In genomic region chr1:52645261-52645660, GRCh38 we compare ENCODE assay signal across 26 cellular contexts. TPM values are rescaled to one million over a fixed set of nuclear protein-coding genes. Genes with fewer than 3 reads are reported as not detected.
DNase-seq lines count a peak whose midpoint lies in the region; ATAC-seq, FAIRE-seq and TF ChIP-seq lines count a peak whose summit lies in the region.
"Had no signal": no experiment of that assay in that cellular context is flagged by ENCODE, and none has a peak within 500 bp of the region (broad histone marks: within the 10 kb centered on the region; RNA-seq: fewer than 3 reads in every experiment).

No MANE protein-coding gene starts in this region.

- no peaks in the 10 kb centered on the region for H3K9me2 ChIP-seq in Karpas-422 (replicated peaks; ENCODE audit: insufficient read depth, low read length)

- peak overlapping the region; percentile 29 for H3K27ac Mint-ChIP-seq in nephron progenitor cell
- peak overlapping the region; percentile 0 for H3K27ac Mint-ChIP-seq in stimulated activated effector memory CD8-positive, alpha-beta T cell treated with anti-CD3 and anti-CD28 coated beads, Interleukin-12 subunit alpha, Interleukin-12 subunit beta, amount 100 ng/mL, for 72 hours
- H3K27ac Mint-ChIP-seq: CD14-positive monocyte had no signal

- H3K79me2 ChIP-seq in K562 (ENCODE audit: control insufficient read depth, insufficient read depth, low read length) (no peaks in the 10 kb centered on the region), Karpas-422 (ENCODE audit: low read length) (no peaks in the 10 kb centered on the region)

- TF ChIP-seq CTCF in K562 (IDR thresholded peaks at IDR 0.05 in 2 of 3, conservative IDR thresholded peaks at IDR 0.05 in 1 of 3; ENCODE audit: insufficient read depth in 2 of 3, low read depth in 1 of 3, low read length in 3 of 3) (no peak), nephron progenitor cell (IDR thresholded peaks at IDR 0.05) (no peak), heart right ventricle (IDR thresholded peaks at IDR 0.05) (no peak), foreskin fibroblast (IDR thresholded peaks at IDR 0.05; ENCODE audit: low read depth, low read length) (no peak)

- TF ChIP-seq POLR2A in K562 (conservative IDR thresholded peaks at IDR 0.05), result no peak

- TF ChIP-seq EP300 in K562 (IDR thresholded peaks at IDR 0.05; ENCODE audit: low read length), result no peak

- no TSS peak for BruUV-seq in K562 (replicated peaks; lab: Mats Ljungman, UMichigan)

- peaks cover 29% of the 10 kb centered on the region for H3K4me1 ChIP-seq in BLaER1
- H3K4me1 ChIP-seq in K562 (replicated peaks in 1 of 2; ENCODE audit: control insufficient read depth in 2 of 2, insufficient read depth in 2 of 2, low read length in 2 of 2), result no peaks in the 10 kb centered on the region
- no peaks in the 10 kb centered on the region for H3K4me1 ChIP-seq in Karpas-422 (ENCODE audit: low read length)
- no peaks in the 10 kb centered on the region for H3K4me1 ChIP-seq in heart right ventricle
- H3K4me1 ChIP-seq: A549, SJSA1 had no signal

- H3K27me3 ChIP-seq in BLaER1 (no peaks in the 10 kb centered on the region), K562 (ENCODE audit: control insufficient read depth in 2 of 2, insufficient read depth in 2 of 2, low read length in 2 of 2) (no peaks in the 10 kb centered on the region), Karpas-422 (ENCODE audit: low read length) (no peaks in the 10 kb centered on the region), heart right ventricle (no peaks in the 10 kb centered on the region)
- H3K27me3 ChIP-seq: SJSA1 had no signal

- intact Hi-C loops in K562 (cut with micrococcal nuclease) (no loop called here), heart right ventricle (cut with DNase I) (no loop called here)

- H3K4me2 ChIP-seq in BLaER1 (no peak overlapping the region), K562 (ENCODE audit: insufficient read depth, low read length) (no peak overlapping the region), Karpas-422 (ENCODE audit: low read depth, low read length, poor library complexity, severe bottlenecking) (no peak overlapping the region)
- H3K4me2 ChIP-seq: A549 had no signal

- CTCF ChIA-PET in K562 (lab: Yijun Ruan, JAX; ENCODE audit: low intra/inter-chr PET ratio), result no interaction called here

- no peaks in the 10 kb centered on the region; the same call in 1 of the 2 replicates for H3K9me3 ChIP-seq in BLaER1
- no peaks in the 10 kb centered on the region for H3K9me3 ChIP-seq in K562 (replicated peaks; ENCODE audit: control insufficient read depth, insufficient read depth, low read depth, low read length)
- H3K9me3 ChIP-seq in Karpas-422 (ENCODE audit: low read length), result no peaks in the 10 kb centered on the region
- H3K9me3 ChIP-seq in heart right ventricle, result no peaks in the 10 kb centered on the region
- H3K9me3 ChIP-seq: A549, SJSA1 had no signal

- H3K27me3 Mint-ChIP-seq in nephron progenitor cell (ENCODE audit: low read depth, poor library complexity), result peaks cover 10% of the 10 kb centered on the region
- H3K27me3 Mint-ChIP-seq: CD8-positive, alpha-beta memory T cell had no signal

- H3K36me3 Mint-ChIP-seq in nephron progenitor cell (ENCODE audit: low read depth), result no peaks in the 10 kb centered on the region
- H3K36me3 Mint-ChIP-seq in stimulated activated effector memory CD8-positive, alpha-beta T cell treated with anti-CD3 and anti-CD28 coated beads, Interleukin-12 subunit alpha, Interleukin-12 subunit beta, amount 100 ng/mL, for 72 hours, result peaks cover 35% of the 10 kb centered on the region

- in situ Hi-C loops in K562 (cut with MboI), result no loop called here

- H3K27ac ChIP-seq in BLaER1, result peak overlapping the region; percentile 9; the same call in 1 of the 2 replicates
- H3K27ac ChIP-seq in K562 (ENCODE audit: extremely low read depth, low read depth, low read length), result no peak overlapping the region
- H3K27ac ChIP-seq in Karpas-422 (ENCODE audit: low read length), result no peak overlapping the region
- H3K27ac ChIP-seq in heart right ventricle, result no peak overlapping the region
- H3K27ac ChIP-seq: A549, SJSA1 had no signal

- no peak for DNase-seq in K562 (ENCODE audit: extremely low read depth in 1 of 4, low spot score in 3 of 4)
- DNase-seq in nephron progenitor cell, result no peak
- DNase-seq in stimulated activated effector memory CD8-positive, alpha-beta T cell treated with anti-CD3 and anti-CD28 coated beads, Interleukin-12 subunit alpha, Interleukin-12 subunit beta, amount 100 ng/mL, for 72 hours (ENCODE audit: low spot score in 2 of 2), result no peak
- DNase-seq in Karpas-422, result no peak
- DNase-seq in heart right ventricle, result no peak
- no peak for DNase-seq in foreskin fibroblast
- DNase-seq: CD8-positive, alpha-beta memory T cell; DMS 273 treated with DMSO at 0.1 percent for 48 hours; DMS79 treated with DMSO at 0.1 percent for 48 hours; GF-D8; NCI-H1092; NCI-H1436; NCI-H187; NCI-H2081 treated with DMSO at 0.1 percent for 48 hours; NCI-H2171; NCI-H226; NCI-H510A; NCI-H69; Right ventricle myocardium superior; RPMI8226 had no signal

- H3K36me3 ChIP-seq in BLaER1 (peaks cover 79% of the 10 kb centered on the region), K562 (ENCODE audit: control insufficient read depth, insufficient read depth, low read length) (no peaks in the 10 kb centered on the region), Karpas-422 (ENCODE audit: insufficient read depth, low read length) (no peaks in the 10 kb centered on the region), heart right ventricle (no peaks in the 10 kb centered on the region)
- H3K36me3 ChIP-seq: SJSA1 had no signal

- H3K9ac ChIP-seq in BLaER1, result no peak overlapping the region
- H3K9ac ChIP-seq in K562 (ENCODE audit: insufficient read depth in 1 of 2, low read depth in 2 of 2, low read length in 2 of 2), result no peak overlapping the region
- H3K9ac ChIP-seq in Karpas-422 (ENCODE audit: low read length), result no peak overlapping the region

- ATAC-seq in K562 (no peak), heart right ventricle (no peak)
- ATAC-seq in stimulated activated effector memory CD8-positive, alpha-beta T cell treated with anti-CD3 and anti-CD28 coated beads, Interleukin-12 subunit alpha, Interleukin-12 subunit beta, amount 100 ng/mL, for 72 hours, result no peak
- ATAC-seq: A549 had no signal

- H4K20me1 ChIP-seq in BLaER1 (no peaks in the 10 kb centered on the region), K562 (replicated peaks; ENCODE audit: control insufficient read depth, insufficient read depth, low read length) (no peaks in the 10 kb centered on the region), Karpas-422 (ENCODE audit: insufficient read depth, low read depth, low read length) (no peaks in the 10 kb centered on the region)

- no peak for FAIRE-seq in K562 (lab: Jason Lieb, UNC)
- FAIRE-seq: A549, GM12891, H54 had no signal

- H3K4me3 ChIP-seq in BLaER1 (no peak overlapping the region), K562 (no peak overlapping the region), Karpas-422 (ENCODE audit: low read length) (no peak overlapping the region), heart right ventricle (no peak overlapping the region), foreskin fibroblast (ENCODE audit: low read depth in 1 of 2, low read length in 2 of 2) (no peak overlapping the region)
- H3K4me3 ChIP-seq: A549, SJSA1 had no signal

- peaks cover 12% of the 10 kb centered on the region for H3K4me1 Mint-ChIP-seq in nephron progenitor cell
- H3K4me1 Mint-ChIP-seq in stimulated activated effector memory CD8-positive, alpha-beta T cell treated with anti-CD3 and anti-CD28 coated beads, Interleukin-12 subunit alpha, Interleukin-12 subunit beta, amount 100 ng/mL, for 72 hours, result peaks cover 28% of the 10 kb centered on the region

- POLR2A ChIA-PET in K562 (lab: Yijun Ruan, JAX), result no interaction called here

- 44% methylated on average over 6 of the region's 6 CpGs for WGBS in K562 (ENCODE audit: insufficient coverage, low coverage, missing lambda C conversion rate)
- WGBS in heart right ventricle, 2 donors, result 70 to 73% methylated on average over 6 of the region's 6 CpGs

- H3K4me3 Mint-ChIP-seq in nephron progenitor cell, result no peak overlapping the region
- H3K4me3 Mint-ChIP-seq in stimulated activated effector memory CD8-positive, alpha-beta T cell treated with anti-CD3 and anti-CD28 coated beads, Interleukin-12 subunit alpha, Interleukin-12 subunit beta, amount 100 ng/mL, for 72 hours, result no peak overlapping the region
- H3K4me3 Mint-ChIP-seq: CD14-positive monocyte; CD8-positive, alpha-beta memory T cell had no signal

- no peak for TF ChIP-seq RAD21 in K562 (CRISPR knock-in tag; conservative IDR thresholded peaks at IDR 0.05 in 1 of 2, IDR thresholded peaks at IDR 0.05 in 1 of 2)

- H2AFZ ChIP-seq in K562 (ENCODE audit: low read depth, low read length) (peak overlapping the region; percentile 5; the same call in 1 of the 2 replicates), Karpas-422 (ENCODE audit: low read length) (no peak overlapping the region)

- H3K9me3 Mint-ChIP-seq in nephron progenitor cell, result no peaks in the 10 kb centered on the region
- H3K9me3 Mint-ChIP-seq in stimulated activated effector memory CD8-positive, alpha-beta T cell treated with anti-CD3 and anti-CD28 coated beads, Interleukin-12 subunit alpha, Interleukin-12 subunit beta, amount 100 ng/mL, for 72 hours, result no peaks in the 10 kb centered on the region
- H3K9me3 Mint-ChIP-seq: CD8-positive, alpha-beta memory T cell had no signal

- no peaks in the 10 kb centered on the region for H3K9me1 ChIP-seq in K562 (ENCODE audit: control insufficient read depth, insufficient read depth, low read length)

RNA-seq across cellular contexts. Expression of gene SHISAL2A, which starts 12.3 kb away (rescaled TPM):
- total RNA-seq in K562 (2011; cell fraction: chromatin; rRNA removed; ENCODE audit: low replicate concordance), result not detected in 2 replicates
- not detected in 2 replicates for total RNA-seq in K562 (2011; cell fraction: nucleolus; rRNA removed)
- total RNA-seq in K562 (2011; cell fraction: nucleoplasm; rRNA removed), result not detected in 2 replicates
- total RNA-seq in K562 (2014; rRNA removed) (not detected in 2 replicates), K562 (2014; rRNA removed; fragmentation: Illumina TruSeq; extraction: Trizol) (not detected in 2 replicates), K562 (2015; rRNA removed; fragmentation: Illumina TruSeq; extraction: Trizol) (not detected in 2 replicates), K562 (2021) (0.11 TPM in 1 of 2 replicates, not detected in the other), heart right ventricle (under 1 TPM in 2 of 10 donors, not detected in 8; 0.10 to 0.19 TPM)
- polyA plus RNA-seq in K562 (2011; rRNA removed) (not detected in 2 replicates), K562 (2014; fragmentation: Illumina TruSeq; extraction: Trizol) (not detected in 2 replicates), K562 (2014; fragmentation: Nextera tagmentation; extraction: Ambion mirVana) (not detected), K562 (2014; rRNA removed) (not detected in 2 replicates), heart right ventricle (under 1 TPM in 1 of 2 donors, not detected in 1; 0.22 TPM)
- polyA plus RNA-seq in K562 (2011; cell fraction: cytosol; rRNA removed), result not detected in 2 replicates
- polyA plus RNA-seq in K562 (2011; cell fraction: nucleus; rRNA removed), result not detected in 2 replicates
- not detected in 2 replicates for polyA plus RNA-seq in K562 (2012)
- polyA minus RNA-seq in K562 (2011; rRNA and poly(A)+ RNA removed), result not detected in 2 replicates
- not detected in 2 replicates for polyA minus RNA-seq in K562 (2011; cell fraction: cytosol; rRNA and poly(A)+ RNA removed)
- polyA minus RNA-seq in K562 (2011; cell fraction: nucleus; rRNA and poly(A)+ RNA removed), result not detected in 2 replicates
- total RNA-seq in Karpas-422 (2014; rRNA removed; shearing (Covaris generic); ENCODE audit: low replicate concordance), result not detected in 2 replicates
- total RNA-seq: Right ventricle myocardium superior, SJSA1 had no signal
- polyA plus RNA-seq: A549 had no signal

RNA-seq across cellular contexts. Expression of gene GPX7, which starts 43.1 kb away (rescaled TPM):
- total RNA-seq in K562 (2011; cell fraction: chromatin; rRNA removed; ENCODE audit: low replicate concordance), result not detected in 2 replicates
- total RNA-seq in K562 (2011; cell fraction: nucleolus; rRNA removed), result not detected in 2 replicates
- not detected in 2 replicates for total RNA-seq in K562 (2011; cell fraction: nucleoplasm; rRNA removed)
- not detected in 2 replicates for total RNA-seq in K562 (2014; rRNA removed)
- not detected in 2 replicates for total RNA-seq in K562 (2014; rRNA removed; fragmentation: Illumina TruSeq; extraction: Trizol)
- not detected in 2 replicates for total RNA-seq in K562 (2015; rRNA removed; fragmentation: Illumina TruSeq; extraction: Trizol)
- total RNA-seq in K562 (2021), result not detected in 2 replicates
- 0.07 TPM in 1 of 2 replicates, not detected in the other for polyA plus RNA-seq in K562 (2011; rRNA removed)
- polyA plus RNA-seq in K562 (2011; cell fraction: cytosol; rRNA removed), result 0.13 TPM in 1 of 2 replicates, not detected in the other
- 0.13 TPM in 1 of 2 replicates, not detected in the other for polyA plus RNA-seq in K562 (2011; cell fraction: nucleus; rRNA removed)
- polyA plus RNA-seq in K562 (2012), result not detected in 2 replicates
- not detected in 2 replicates for polyA plus RNA-seq in K562 (2014; fragmentation: Illumina TruSeq; extraction: Trizol)
- under 1 TPM in 1 of 2 experiments, not detected in 1; 0.08 TPM for polyA plus RNA-seq in K562 (2014; fragmentation: Nextera tagmentation; extraction: Ambion mirVana)
- polyA plus RNA-seq in K562 (2014; rRNA removed), result not detected in 2 replicates
- polyA minus RNA-seq in K562 (2011; rRNA and poly(A)+ RNA removed), result not detected in 2 replicates
- not detected in 2 replicates for polyA minus RNA-seq in K562 (2011; cell fraction: cytosol; rRNA and poly(A)+ RNA removed)
- not detected in 2 replicates for polyA minus RNA-seq in K562 (2011; cell fraction: nucleus; rRNA and poly(A)+ RNA removed)
- 90.5 and 90.8 TPM in 2 replicates for total RNA-seq in Karpas-422 (2014; rRNA removed; shearing (Covaris generic); ENCODE audit: low replicate concordance)
- 10 to 100 TPM in 1 of 10 donors, 1 to 10 TPM in 9; 3.3 to 14.6 (median 6.5) TPM for total RNA-seq in heart right ventricle
- polyA plus RNA-seq in heart right ventricle, result 10 to 100 TPM in 1 of 2 donors, 1 to 10 TPM in 1; 7.5 to 22.9 TPM
- polyA plus RNA-seq: A549 had no signal

RNA-seq across cellular contexts. Expression of gene COA7, which starts 52.9 kb away (rescaled TPM):
- total RNA-seq in K562 (2011; cell fraction: chromatin; rRNA removed; ENCODE audit: low replicate concordance), result 16.7 and 21.2 TPM in 2 replicates
- 11.3 and 11.4 TPM in 2 replicates for total RNA-seq in K562 (2011; cell fraction: nucleolus; rRNA removed)
- total RNA-seq in K562 (2011; cell fraction: nucleoplasm; rRNA removed), result 16.6 and 20.1 TPM in 2 replicates
- total RNA-seq in K562 (2014; rRNA removed), result 19.4 and 22.9 TPM in 2 replicates
- 48.8 and 50.2 TPM in 2 replicates for total RNA-seq in K562 (2014; rRNA removed; fragmentation: Illumina TruSeq; extraction: Trizol)
- 50.6 and 53.9 TPM in 2 replicates for total RNA-seq in K562 (2015; rRNA removed; fragmentation: Illumina TruSeq; extraction: Trizol)
- total RNA-seq in K562 (2021), result 59.3 and 61.3 TPM in 2 replicates
- polyA plus RNA-seq in K562 (2011; rRNA removed), result 42.7 and 51.0 TPM in 2 replicates
- 36.2 and 36.6 TPM in 2 replicates for polyA plus RNA-seq in K562 (2011; cell fraction: cytosol; rRNA removed)
- 10.2 and 11.7 TPM in 2 replicates for polyA plus RNA-seq in K562 (2011; cell fraction: nucleus; rRNA removed)
- 34.6 and 49.3 TPM in 2 replicates for polyA plus RNA-seq in K562 (2012)
- 37.3 and 45.9 TPM in 2 replicates for polyA plus RNA-seq in K562 (2014; fragmentation: Illumina TruSeq; extraction: Trizol)
- polyA plus RNA-seq in K562 (2014; fragmentation: Nextera tagmentation; extraction: Ambion mirVana), result 10 to 100 TPM; 59.6 to 82.8 TPM
- 34.2 and 43.7 TPM in 2 replicates for polyA plus RNA-seq in K562 (2014; rRNA removed)
- polyA minus RNA-seq in K562 (2011; rRNA and poly(A)+ RNA removed), result 41.9 and 45.6 TPM in 2 replicates
- polyA minus RNA-seq in K562 (2011; cell fraction: cytosol; rRNA and poly(A)+ RNA removed), result 13.6 and 15.3 TPM in 2 replicates
- polyA minus RNA-seq in K562 (2011; cell fraction: nucleus; rRNA and poly(A)+ RNA removed), result 3.8 and 6.0 TPM in 2 replicates
- total RNA-seq in Karpas-422 (2014; rRNA removed; shearing (Covaris generic); ENCODE audit: low replicate concordance), result 10.8 and 11.3 TPM in 2 replicates
- 10 to 100 TPM in 9 of 10 donors, 1 to 10 TPM in 1; 9.7 to 22.4 (median 16.0) TPM for total RNA-seq in heart right ventricle
- 10 to 100 TPM in 1 of 2 donors, 1 to 10 TPM in 1; 3.9 to 11.1 TPM for polyA plus RNA-seq in heart right ventricle
